ENCODE assay signal across 2 cellular contexts in the genomic region with DNA sequence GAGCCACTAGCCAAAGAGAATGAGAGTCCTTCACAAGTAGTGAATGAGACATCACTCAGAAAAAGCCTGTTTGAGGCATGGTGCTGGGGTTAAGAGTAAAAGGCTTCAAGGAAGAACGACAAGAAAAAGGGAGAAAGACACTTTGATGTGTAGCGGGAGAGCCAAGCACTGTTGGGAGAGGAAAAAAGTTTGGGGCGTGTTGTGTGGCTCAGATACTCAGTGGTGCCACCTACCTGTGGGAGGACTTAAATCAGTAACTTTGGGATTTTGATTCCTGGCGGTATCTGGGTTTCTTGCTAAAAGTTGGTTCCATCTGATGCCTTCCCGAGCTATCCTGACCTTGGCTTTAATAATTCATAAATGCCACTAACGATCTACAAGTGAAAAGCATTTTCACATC.
TF ChIP-seq lines count a peak whose summit lies in the region.

No MANE protein-coding gene starts in this region.

TF ChIP-seq in A549, 52 proteins besides CTCF, POLR2A, EP300 and RAD21:
- no peak for TF ChIP-seq BHLHE40 (IDR thresholded peaks at IDR 0.05; ENCODE audit: low read depth, low read length)
- TF ChIP-seq, protein P1, sequence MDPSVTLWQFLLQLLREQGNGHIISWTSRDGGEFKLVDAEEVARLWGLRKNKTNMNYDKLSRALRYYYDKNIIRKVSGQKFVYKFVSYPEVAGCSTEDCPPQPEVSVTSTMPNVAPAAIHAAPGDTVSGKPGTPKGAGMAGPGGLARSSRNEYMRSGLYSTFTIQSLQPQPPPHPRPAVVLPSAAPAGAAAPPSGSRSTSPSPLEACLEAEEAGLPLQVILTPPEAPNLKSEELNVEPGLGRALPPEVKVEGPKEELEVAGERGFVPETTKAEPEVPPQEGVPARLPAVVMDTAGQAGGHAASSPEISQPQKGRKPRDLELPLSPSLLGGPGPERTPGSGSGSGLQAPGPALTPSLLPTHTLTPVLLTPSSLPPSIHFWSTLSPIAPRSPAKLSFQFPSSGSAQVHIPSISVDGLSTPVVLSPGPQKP (IDR thresholded peaks at IDR 0.05; ENCODE audit: low read depth, low read length), result no peak

TF ChIP-seq in H1, 55 proteins besides CTCF, POLR2A, EP300 and RAD21:
- TF ChIP-seq CBX8 (IDR thresholded peaks at IDR 0.05; ENCODE audit: borderline replicate concordance, low read depth, low read length) (no peak), SP2 (IDR thresholded peaks at IDR 0.05; ENCODE audit: low read length) (peak; percentile 38; the same call in 1 of the 2 replicates)
